1 cellular context compared by ENCODE assay signal in genomic region chr16:9441021-9441420, GRCh38.
TF ChIP-seq lines count a peak whose summit lies in the region.

No MANE protein-coding gene starts in this region.

TF ChIP-seq in HCT116, 20 proteins besides CTCF, POLR2A, EP300 and RAD21 (continued from another document):
- TF ChIP-seq REST (IDR thresholded peaks at IDR 0.05; ENCODE audit: low read depth) (no peak), FOSL1 (IDR thresholded peaks at IDR 0.05; ENCODE audit: low read depth) (no peak), SRF (IDR thresholded peaks at IDR 0.05; ENCODE audit: low read depth) (no peak), ELF1 (IDR thresholded peaks at IDR 0.05; ENCODE audit: borderline replicate concordance, low read depth) (no peak), SIN3A (IDR thresholded peaks at IDR 0.05; ENCODE audit: low read depth) (no peak), SP1 (IDR thresholded peaks at IDR 0.05; ENCODE audit: low read depth) (no peak), EGR1 (IDR thresholded peaks at IDR 0.05; ENCODE audit: low read depth) (no peak), ZBTB33 (IDR thresholded peaks at IDR 0.05; ENCODE audit: extremely low read depth, insufficient replicate concordance, low read length) (no peak), ZFX (IDR thresholded peaks at IDR 0.05) (no peak), CEBPB (IDR thresholded peaks at IDR 0.05; ENCODE audit: low read depth) (no peak), CBX3 (IDR thresholded peaks at IDR 0.05; ENCODE audit: low read depth) (no peak), JUND (IDR thresholded peaks at IDR 0.05) (no peak)
- TF ChIP-seq, protein P1, sequence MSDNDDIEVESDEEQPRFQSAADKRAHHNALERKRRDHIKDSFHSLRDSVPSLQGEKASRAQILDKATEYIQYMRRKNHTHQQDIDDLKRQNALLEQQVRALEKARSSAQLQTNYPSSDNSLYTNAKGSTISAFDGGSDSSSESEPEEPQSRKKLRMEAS (IDR thresholded peaks at IDR 0.05) = no peak
